ENCODE assay signal across 8 cellular contexts in the genomic region with DNA sequence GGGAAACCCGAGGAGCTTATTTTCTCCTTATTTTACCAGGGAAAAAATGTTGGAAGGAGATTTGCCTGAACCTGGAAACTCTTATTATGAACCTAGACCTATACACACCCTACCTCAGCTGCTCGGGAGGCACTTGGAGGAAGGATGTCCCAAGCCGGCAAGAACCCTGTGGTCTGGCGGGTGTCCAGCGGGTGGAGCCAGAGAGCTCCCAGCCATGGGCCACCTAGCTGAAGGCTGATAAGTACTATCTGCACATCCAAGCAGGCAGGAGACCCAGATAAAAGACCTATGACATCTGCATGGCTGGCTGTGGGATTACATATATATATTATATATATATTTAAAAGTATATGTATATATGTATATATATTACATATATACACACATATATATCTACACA. TPM values are rescaled to one million over a fixed set of nuclear protein-coding genes. Genes with fewer than 3 reads are reported as not detected.
DNase-seq lines count a peak whose midpoint lies in the region; ATAC-seq, FAIRE-seq and TF ChIP-seq lines count a peak whose summit lies in the region.

No MANE protein-coding gene starts in this region.

- BruUV-seq in HepG2 (replicated peaks; lab: Mats Ljungman, UMichigan) = no TSS peak

- no peak overlapping the region for H3K4me3 Mint-ChIP-seq in central memory CD8-positive, alpha-beta T cell

- TF ChIP-seq POLR2A in HepG2 (IDR thresholded peaks at IDR 0.05; ENCODE audit: insufficient read depth in 1 of 2, low read depth in 2 of 2, low read length in 2 of 2) = no peak

- no peaks in the 10 kb centered on the region for H3K4me1 ChIP-seq in BE2C
- no peaks in the 10 kb centered on the region for H3K4me1 ChIP-seq in HepG2 (ENCODE audit: insufficient read depth, low read length)

- no peak overlapping the region for H3K9ac ChIP-seq in HepG2 (ENCODE audit: insufficient read depth, low read depth, low read length)

- no peaks in the 10 kb centered on the region for H3K4me1 Mint-ChIP-seq in central memory CD8-positive, alpha-beta T cell

- in situ Hi-C loops in HepG2 (cut with HindIII; ENCODE audit: extremely low pct_ligation_motif_present, low pct_unique_long_range_greater_than_20kb) = no loop called here

- H3K36me3 ChIP-seq in BE2C (no peaks in the 10 kb centered on the region), HepG2 (replicated peaks in 1 of 2; ENCODE audit: control insufficient read depth in 1 of 2, insufficient read depth in 2 of 2, low read length in 2 of 2) (no peaks in the 10 kb centered on the region)

- TF ChIP-seq EP300 in HepG2 (IDR thresholded peaks at IDR 0.05; ENCODE audit: low read depth in 2 of 2, low read length in 2 of 2) (no peak), HepG2 (CRISPR knock-in tag; IDR thresholded peaks at IDR 0.05; ENCODE audit: borderline replicate concordance) (no peak)

- H3K27ac ChIP-seq in HepG2 (ENCODE audit: extremely low read length, insufficient read depth, low read length) = no peak overlapping the region

- ATAC-seq in GM19043 (IDR thresholded peaks at IDR 0.05; ENCODE audit: low read depth, unreplicated experiment) (peak; percentile 96), HG03196 (IDR thresholded peaks at IDR 0.05; ENCODE audit: unreplicated experiment) (peak; percentile 89), HepG2 (peak; percentile 98)
- peak; percentile 60 for ATAC-seq in activated CD4-positive, CD25-positive, alpha-beta regulatory T cell treated with anti-CD3 and anti-CD28 coated beads, Interleukin-2, amount 50 U/mL, for 24 hours
- no peak for ATAC-seq in central memory CD8-positive, alpha-beta T cell (replicated peaks; ENCODE audit: extremely low read depth, poor library complexity, severe bottlenecking)

- DNase-seq in BE2C = peak; percentile 59
- peak; percentile 34 for DNase-seq in NCI-H226
- peak; percentile 38 to 43 for DNase-seq in central memory CD8-positive, alpha-beta T cell (ENCODE audit: low spot score in 2 of 2)
- peak; percentile 21 for DNase-seq in HepG2 (ENCODE audit: low spot score)
- peak; percentile 37 for DNase-seq in stimulated activated CD8-positive, alpha-beta memory T cell treated with anti-CD3 and anti-CD28 coated beads, Interleukin-12 subunit alpha, Interleukin-12 subunit beta, amount 100 ng/mL, for 4 hours (ENCODE audit: low read depth)

- no peak overlapping the region for H3K27ac Mint-ChIP-seq in central memory CD8-positive, alpha-beta T cell (ENCODE audit: low read depth)

- no peaks in the 10 kb centered on the region for H3K27me3 ChIP-seq in BE2C
- no peaks in the 10 kb centered on the region; a peak in 1 of 5 replicates for H3K27me3 ChIP-seq in HepG2 (ENCODE audit: control insufficient read depth in 1 of 2, insufficient read depth in 2 of 2, low read length in 2 of 2)

- intact Hi-C loops in HepG2 (cut with micrococcal nuclease; ENCODE audit: unreplicated experiment) = loop anchor here (1.0 to 10.0 kb wide), 3 partner anchors 114 to 187 kb away; no protein-coding TSS in a partner anchor

- H3K4me2 ChIP-seq in HepG2 (ENCODE audit: low read depth, low read length) = no peak overlapping the region

- POLR2A ChIA-PET in HepG2 (lab: Yijun Ruan, JAX) = no interaction called here

- FAIRE-seq in HepG2 (lab: Jason Lieb, UNC) = peak; percentile 44

- H3K4me3 ChIP-seq in BE2C (ENCODE audit: low read depth, low read length) (no peak overlapping the region), HepG2 (replicated peaks in 1 of 3; ENCODE audit: insufficient read depth in 1 of 3, low read depth in 2 of 3, low read length in 3 of 3) (no peak overlapping the region)

- TF ChIP-seq RAD21 in HepG2 (CRISPR knock-in tag; IDR thresholded peaks at IDR 0.05) = peak; percentile 51; the same call in 1 of the 2 replicates

- H3K9me3 ChIP-seq in BE2C (no peaks in the 10 kb centered on the region), HepG2 (ENCODE audit: low read length) (no peaks in the 10 kb centered on the region)

- H2AFZ ChIP-seq in HepG2 (ENCODE audit: low read length) = no peak overlapping the region

- no peaks in the 10 kb centered on the region for H3K27me3 Mint-ChIP-seq in central memory CD8-positive, alpha-beta T cell

- peak; percentile 71 for TF ChIP-seq CTCF in BE2C (IDR thresholded peaks at IDR 0.05; ENCODE audit: low read depth, low read length)
- peak; percentile 83 for TF ChIP-seq CTCF in HepG2 (CRISPR knock-in tag; IDR thresholded peaks at IDR 0.05)

- CTCF ChIA-PET in HepG2 (lab: Yijun Ruan, JAX; ENCODE audit: low intra/inter-chr PET ratio, low total read pairs) = interaction anchor here (2.4 kb wide), 1 partner anchor 157 kb away, joined by 10 read pairs; no protein-coding TSS in a partner anchor

- no peaks in the 10 kb centered on the region for H4K20me1 ChIP-seq in HepG2 (ENCODE audit: insufficient read depth, low read length)

- H3K36me3 Mint-ChIP-seq in central memory CD8-positive, alpha-beta T cell (ENCODE audit: insufficient read depth) = peaks cover 4% of the 10 kb centered on the region

- 0% methylated on average over 5 of the region's 5 CpGs for WGBS in HepG2 (ENCODE audit: low lambda C conversion rate)

- no peaks in the 10 kb centered on the region for H3K9me3 Mint-ChIP-seq in central memory CD8-positive, alpha-beta T cell

- H3K79me2 ChIP-seq in HepG2 (ENCODE audit: insufficient read depth, low read length) = no peaks in the 10 kb centered on the region

TF ChIP-seq in HepG2, 621 proteins besides CTCF, POLR2A, EP300 and RAD21:
- TF ChIP-seq SMC3 (IDR thresholded peaks at IDR 0.05; ENCODE audit: low read length) (peak; percentile 31), RBM22 (optimal IDR thresholded peaks at IDR 0.05; ENCODE audit: low read length) (no peak), XRCC5 (optimal IDR thresholded peaks at IDR 0.05; ENCODE audit: low read length) (peak; percentile 50), STAG1 (CRISPR knock-in tag; IDR thresholded peaks at IDR 0.05) (peak; percentile 69)
TF ChIP-seq in HepG2: peak in this region for 3.

RNA-seq across cellular contexts. Expression of a gene that starts 1.1 kb away (rescaled TPM):
- polyA plus RNA-seq in BE2C (2012; ENCODE audit: insufficient read depth, insufficient read length, low read depth) = not detected
- total RNA-seq in HepG2 (2016; rRNA removed; fragmentation: Illumina TruSeq; extraction: Trizol) = not detected in 2 replicates
- total RNA-seq in HepG2 (2016; cell fraction: cytosol; rRNA removed; fragmentation: Illumina TruSeq; extraction: Trizol; ENCODE audit: low read depth) = not detected in 2 replicates
- not detected in 2 replicates for total RNA-seq in HepG2 (2016; cell fraction: insoluble cytoplasmic fraction; rRNA removed; fragmentation: Illumina TruSeq; extraction: Trizol)
- not detected in 2 replicates for total RNA-seq in HepG2 (2016; cell fraction: membrane; rRNA removed; fragmentation: Illumina TruSeq; extraction: Trizol)
- not detected in 2 replicates for total RNA-seq in HepG2 (2016; cell fraction: nucleus; rRNA removed; fragmentation: Illumina TruSeq; extraction: Trizol)
- not detected in 2 replicates for polyA plus RNA-seq in HepG2 (2011; rRNA removed)
- polyA plus RNA-seq in HepG2 (2011; cell fraction: cytosol; rRNA removed) = not detected in 2 replicates
- polyA plus RNA-seq in HepG2 (2011; cell fraction: nucleus; rRNA removed) = not detected in 2 replicates
- not detected in 2 replicates for polyA plus RNA-seq in HepG2 (2012)
- not detected in 2 replicates for polyA plus RNA-seq in HepG2 (2016; cell fraction: cytosol; fragmentation: Illumina TruSeq; extraction: Trizol; ENCODE audit: low read depth)
- not detected in 2 replicates for polyA plus RNA-seq in HepG2 (2016; cell fraction: insoluble cytoplasmic fraction; fragmentation: Illumina TruSeq; extraction: Trizol; ENCODE audit: low read depth)
- not detected in 2 replicates for polyA plus RNA-seq in HepG2 (2016; cell fraction: membrane; fragmentation: Illumina TruSeq; extraction: Trizol; ENCODE audit: low read depth)
- not detected in 2 replicates for polyA plus RNA-seq in HepG2 (2016; cell fraction: nucleus; fragmentation: Illumina TruSeq; extraction: Trizol; ENCODE audit: insufficient read depth, low read depth)
- polyA minus RNA-seq in HepG2 (2011; rRNA and poly(A)+ RNA removed; ENCODE audit: low replicate concordance) = not detected in 2 replicates
- polyA minus RNA-seq in HepG2 (2011; cell fraction: cytosol; rRNA and poly(A)+ RNA removed) = not detected in 2 replicates
- polyA minus RNA-seq in HepG2 (2011; cell fraction: nucleus; rRNA and poly(A)+ RNA removed) = not detected in 2 replicates
